Comparison of ENCODE assay signal across 14 cellular contexts in the genomic region with DNA sequence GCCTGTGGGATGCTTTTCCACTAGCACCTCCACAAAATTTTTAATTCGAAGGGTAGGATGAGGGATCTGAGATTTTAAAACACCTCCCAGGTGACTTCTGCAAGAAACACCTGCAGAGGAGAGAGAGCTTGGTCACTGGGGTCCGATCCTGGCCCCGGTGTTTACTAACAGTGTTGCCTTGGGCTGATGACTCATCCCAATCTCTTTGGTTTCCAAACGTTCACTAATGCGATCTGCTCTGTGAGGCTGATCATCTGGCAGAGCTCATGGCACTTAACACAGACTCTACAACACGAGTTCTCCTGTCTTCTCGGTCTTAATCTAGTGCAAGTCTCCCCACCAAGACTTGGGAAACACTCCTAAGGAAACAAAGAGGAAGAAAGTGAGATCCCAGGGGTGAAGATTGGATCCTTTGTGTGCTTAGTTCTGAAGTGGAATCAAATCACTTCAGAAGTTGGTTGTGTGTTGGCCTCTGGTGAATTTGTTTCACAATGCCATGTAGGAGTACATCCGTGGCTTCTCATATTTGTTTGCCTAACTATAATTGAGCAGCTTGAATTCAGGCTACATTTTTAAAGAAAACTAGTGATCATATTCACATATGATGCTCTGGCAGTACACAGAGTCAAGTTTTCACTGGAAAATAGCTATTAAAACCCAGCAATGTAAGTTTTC.
"Had no signal": no experiment of that assay in that cellular context is flagged by ENCODE, and none has a peak within 500 bp of the region (broad histone marks: within the 10 kb centered on the region; RNA-seq: fewer than 3 reads in every experiment).

No MANE protein-coding gene starts in this region.

- H3K27me3 ChIP-seq: neutrophil, tibial nerve had no signal

- H3K9me3 ChIP-seq: neutrophil, tibial nerve had no signal

- H3K4me1 Mint-ChIP-seq: activated CD4-positive, alpha-beta T cell treated with anti-CD3 and anti-CD28 coated beads, Interleukin-2, amount 10 ng/mL, durations not matched to agents 7 days and 5 days; natural killer cell had no signal

- H3K36me3 Mint-ChIP-seq: natural killer cell had no signal

- H3K4me3 ChIP-seq: skin epidermis, tibial nerve had no signal

- H3K27ac Mint-ChIP-seq: activated CD4-positive, alpha-beta T cell treated with anti-CD3 and anti-CD28 coated beads, Interleukin-2, amount 10 ng/mL, durations not matched to agents 7 days and 5 days; natural killer cell had no signal

- H3K27me3 Mint-ChIP-seq: activated CD4-positive, alpha-beta T cell treated with anti-CD3 and anti-CD28 coated beads, Interleukin-2, amount 10 ng/mL, durations not matched to agents 7 days and 5 days had no signal

- H3K4me1 ChIP-seq: tibial nerve had no signal

- H3K36me3 ChIP-seq: neutrophil, tibial nerve had no signal

- H3K4me3 Mint-ChIP-seq: activated CD4-positive, alpha-beta T cell treated with anti-CD3 and anti-CD28 coated beads, Interleukin-2, amount 10 ng/mL, durations not matched to agents 7 days and 5 days; natural killer cell had no signal

- H3K27ac ChIP-seq: neutrophil, skin epidermis, tibial nerve had no signal

- ATAC-seq: left lobe of liver, natural killer cell had no signal

- DNase-seq: activated CD4-positive, alpha-beta T cell treated with anti-CD3 and anti-CD28 coated beads, Interleukin-2, amount 10 ng/mL, durations not matched to agents 7 days and 5 days; activated CD8-positive, alpha-beta memory T cell treated with anti-CD3 and anti-CD28 coated beads, Interleukin-2, amount 50 U/mL, for 48 hours; aorta; dermis blood vessel endothelial cell; mesendoderm; natural killer cell; stimulated activated CD4-positive, alpha-beta T cell treated with anti-CD3 and anti-CD28 coated beads, Interleukin-15, amount 100 ng/mL, for 24 hours; stimulated activated CD4-positive, alpha-beta T cell treated with anti-CD3 and anti-CD28 coated beads, Interleukin-4, amount 100 ng/mL, for 24 hours; stimulated activated naive CD4-positive, alpha-beta T cell; substantia nigra had no signal
